10 cellular contexts compared by ENCODE assay signal in genomic region chr2:218781691-218782528, GRCh38. TPM values are rescaled to one million over a fixed set of nuclear protein-coding genes. Genes with fewer than 3 reads are reported as not detected.
DNase-seq lines count a peak whose midpoint lies in the region; ATAC-seq and TF ChIP-seq lines count a peak whose summit lies in the region.
"Had no signal": no experiment of that assay in that cellular context is flagged by ENCODE, and none has a peak within 500 bp of the region (broad histone marks: within the 10 kb centered on the region; RNA-seq: fewer than 3 reads in every experiment).

Gene CYP27A1 (plus strand): TSS chr2:218782147. CDS start chr2:218782183, 36 bp downstream.

- H3K4me3 ChIP-seq in body of pancreas (peak within 1 kb of the TSS; percentile 46 to 47), iPS-18c (ENCODE audit: insufficient read depth, low read depth, low read length) (peak within 1 kb of the TSS; percentile 83), HAP-1 (no peak within 1 kb of the TSS)

- ATAC-seq in body of pancreas = peak; percentile 70
- peak; percentile 91 for ATAC-seq in sciatic nerve
- no peak for ATAC-seq in HG02973 (IDR thresholded peaks at IDR 0.05; ENCODE audit: unreplicated experiment)
- ATAC-seq in GM19324 (IDR thresholded peaks at IDR 0.05; ENCODE audit: low FRiP score, unreplicated experiment) = no peak

- 1% methylated on average over 41 to 76 of the region's 76 CpGs for WGBS in body of pancreas, 2 donors

- no peaks in the 10 kb centered on the region for H3K27me3 ChIP-seq in body of pancreas
- H3K27me3 ChIP-seq in HAP-1 (ENCODE audit: low read depth) = no peaks in the 10 kb centered on the region

- in situ Hi-C loops in HAP-1 (cut with MboI; ENCODE audit: low sequenced_read_pairs) = no loop called here

- H3K36me3 ChIP-seq in body of pancreas (replicated peaks in 1 of 2; ENCODE audit: insufficient read depth in 1 of 2, low read depth in 2 of 2) (no peaks in the 10 kb centered on the region), HAP-1 (replicated peaks) (no peaks in the 10 kb centered on the region)

- intact Hi-C loops in body of pancreas (cut with DNase I) = no loop called here
- intact Hi-C loops in sciatic nerve (cut with DNase I) = no loop called here

- H3K9me3 ChIP-seq in body of pancreas = no peaks in the 10 kb centered on the region
- H3K9me3 ChIP-seq in iPS-18c (ENCODE audit: control insufficient read depth, insufficient read depth, low read length) = no peaks in the 10 kb centered on the region
- H3K9me3 ChIP-seq in HAP-1 = 0 out of 2 replicates have a peak, but pooled peaks cover 2% of the 10 kb centered on the region

- H3K4me1 ChIP-seq in body of pancreas (peaks cover 24% of the 10 kb centered on the region), HAP-1 (no peaks in the 10 kb centered on the region)

- no peak for TF ChIP-seq CTCF in body of pancreas (IDR thresholded peaks at IDR 0.05)

- DNase-seq in activated CD4-positive, alpha-beta T cell treated with anti-CD3 and anti-CD28 coated beads for 48 hours = peak; percentile 3
- no peak for DNase-seq in activated CD4-positive, alpha-beta T cell treated with anti-CD3 and anti-CD28 coated beads, Interleukin-2, amount 50 U/mL, for 48 hours
- peak; percentile 38 to 58 (median 48) for DNase-seq in body of pancreas
- peak; percentile 83 for DNase-seq in sciatic nerve (ENCODE audit: low spot score)
- DNase-seq in HAP-1 (ENCODE audit: low spot score in 2 of 2) = no peak
- DNase-seq: DND-41 had no signal

- peak within 1 kb of the TSS in 3 of 4 donors; percentile 46 to 62 (median 56) for H3K27ac ChIP-seq in body of pancreas
- H3K27ac ChIP-seq: VCaP had no signal

- peak in 2 of 3 donors; percentile 41 to 50 for TF ChIP-seq POLR2A in body of pancreas (IDR thresholded peaks at IDR 0.05)

RNA-seq across cellular contexts. Expression of gene CYP27A1, which starts in this region (rescaled TPM):
- 1 to 10 TPM; 9.3 to 9.9 TPM for total RNA-seq in body of pancreas
- 51.8 TPM for total RNA-seq in sciatic nerve

Comparison
In these comparisons a context has a peak if more than half of its experiments do, and no peak if none do; other contexts are left out.
1. DNase-seq: peak in activated CD4-positive, alpha-beta T cell treated with anti-CD3 and anti-CD28 coated beads for 48 hours (single experiment), body of pancreas (4 of 4) and sciatic nerve (single experiment); none in activated CD4-positive, alpha-beta T cell treated with anti-CD3 and anti-CD28 coated beads, Interleukin-2, amount 50 U/mL, for 48 hours (0 of 2) and HAP-1 (0 of 2).
2. ATAC-seq: peak in body of pancreas (single experiment) and sciatic nerve (single experiment); none in HG02973 (single experiment) and GM19324 (single experiment).